Comparison of ENCODE assay signal across 8 cellular contexts in genomic region chr3:50205719-50206276, GRCh38. TPM values are rescaled to one million over a fixed set of nuclear protein-coding genes. Genes with fewer than 3 reads are reported as not detected.
DNase-seq lines count a peak whose midpoint lies in the region; ATAC-seq and TF ChIP-seq lines count a peak whose summit lies in the region.

No MANE protein-coding gene starts in this region.

- no peaks in the 10 kb centered on the region for H3K4me1 Mint-ChIP-seq in natural killer cell

- H3K27ac Mint-ChIP-seq in natural killer cell, result no peak overlapping the region

- ATAC-seq in RWPE2 (ENCODE audit: low read depth) (peak; percentile 18), natural killer cell (peak in 2 of 3 donors; percentile 34 to 62), GM21360 (IDR thresholded peaks at IDR 0.05; ENCODE audit: unreplicated experiment) (no peak)

- peak overlapping the region; percentile 26 for H3K4me3 ChIP-seq in RWPE2 (ENCODE audit: severe bottlenecking)

- no peak overlapping the region for H3K27ac ChIP-seq in RWPE2 (ENCODE audit: poor library complexity, severe bottlenecking)

- intact Hi-C loops in natural killer cell (cut with micrococcal nuclease), result no loop called here

- peaks cover 11 to 44% of the 10 kb centered on the region in 2 donors for H3K27me3 Mint-ChIP-seq in natural killer cell (ENCODE audit: low read depth in 2 of 2)

- H3K27me3 ChIP-seq in RWPE2 (ENCODE audit: insufficient read depth, poor library complexity, severe bottlenecking), result peaks cover 27% of the 10 kb centered on the region

- no peaks in the 10 kb centered on the region for H3K36me3 Mint-ChIP-seq in natural killer cell

- H3K4me1 ChIP-seq in RWPE2 (ENCODE audit: insufficient read depth, poor library complexity, severe bottlenecking), result no peaks in the 10 kb centered on the region

- no peaks in the 10 kb centered on the region for H3K9me3 ChIP-seq in RWPE2 (ENCODE audit: severe bottlenecking)

- no peaks in the 10 kb centered on the region for H3K36me3 ChIP-seq in RWPE2 (ENCODE audit: low read depth)

- H3K9me3 Mint-ChIP-seq in natural killer cell, result no peaks in the 10 kb centered on the region

- DNase-seq in ELF-1 (ENCODE audit: low read depth, low spot score), result peak; percentile 75
- no peak for DNase-seq in RWPE2 (ENCODE audit: low spot score)
- peak; percentile 79 for DNase-seq in ecto neural progenitor cell (ENCODE audit: low spot score)
- DNase-seq in natural killer cell, result no peak
- no peak for DNase-seq in GM10266 (ENCODE audit: extremely low spot score)
- DNase-seq in AG08395 (ENCODE audit: low spot score), result no peak
- DNase-seq in GDM1 (lab: John Stamatoyannopoulos, UW), result no peak

- no peak for TF ChIP-seq CTCF in RWPE2 (IDR thresholded peaks at IDR 0.05; ENCODE audit: poor library complexity, severe bottlenecking)
- TF ChIP-seq CTCF in natural killer cell (IDR thresholded peaks at IDR 0.05), result no peak
- TF ChIP-seq CTCF in GM10266 (IDR thresholded peaks at IDR 0.05; ENCODE audit: control insufficient read depth, insufficient read depth, low read depth, missing control alignments), result no peak

- H3K4me3 Mint-ChIP-seq in natural killer cell, result no peak overlapping the region

RNA-seq across cellular contexts. Expression of gene SLC38A3, which starts 0.7 kb away (rescaled TPM):
- under 1 TPM in 1 of 3 donors, not detected in 2; 0.82 TPM for total RNA-seq in natural killer cell

RNA-seq across cellular contexts. Expression of gene GNAT1, which starts 14.4 kb away (rescaled TPM):
- not detected for total RNA-seq in natural killer cell

RNA-seq across cellular contexts. Expression of gene GNAI2, which starts 30.2 kb away (rescaled TPM):
- total RNA-seq in natural killer cell, result 100 to 1,000 TPM; 428 to 467 (median 447) TPM

RNA-seq across cellular contexts. Expression of gene SEMA3F, which starts 50.7 kb away (rescaled TPM):
- total RNA-seq in natural killer cell, result 1 to 10 TPM in 1 of 3 donors, under 1 TPM in 2; 0.16 to 1.1 (median 0.78) TPM

Comparison
In these comparisons a context has a peak if more than half of its experiments do, and no peak if none do; other contexts are left out.
1. DNase-seq: peak in ELF-1 (single experiment) and ecto neural progenitor cell (single experiment); none in RWPE2 (single experiment), natural killer cell (single experiment), GM10266 (single experiment), AG08395 (single experiment) and GDM1 (single experiment).